Comparison of ENCODE assay signal across 1 cellular context in genomic region chr6:44250718-44251123, GRCh38.
TF ChIP-seq lines count a peak whose summit lies in the region.

No MANE protein-coding gene starts in this region.

TF ChIP-seq in HCT116, 20 proteins besides CTCF, POLR2A, EP300 and RAD21:
- no peak for TF ChIP-seq SIN3A (IDR thresholded peaks at IDR 0.05; ENCODE audit: low read depth)
- no peak for TF ChIP-seq EZH2phosphoT487 (IDR thresholded peaks at IDR 0.05; ENCODE audit: borderline replicate concordance)
- no peak for TF ChIP-seq EGR1 (IDR thresholded peaks at IDR 0.05; ENCODE audit: low read depth)
- TF ChIP-seq FOSL1 (IDR thresholded peaks at IDR 0.05; ENCODE audit: low read depth), result no peak
- TF ChIP-seq TCF7L2 (IDR thresholded peaks at IDR 0.05; ENCODE audit: borderline replicate concordance, extremely low read depth, insufficient read depth, insufficient read length), result no peak
- TF ChIP-seq SP1 (IDR thresholded peaks at IDR 0.05; ENCODE audit: low read depth), result no peak
- no peak for TF ChIP-seq JUND (IDR thresholded peaks at IDR 0.05)
- TF ChIP-seq EZH2 (IDR thresholded peaks at IDR 0.05), result no peak
- TF ChIP-seq CBX3 (IDR thresholded peaks at IDR 0.05; ENCODE audit: low read depth), result no peak
